In genomic region chr3:33128706-33129105, GRCh38 we compare ENCODE assay signal across 22 cellular contexts.
A peak's percentile ranks its signal among the peaks of the same experiment; 100 is the strongest.
DNase-seq lines count a peak whose midpoint lies in the region; ATAC-seq and TF ChIP-seq lines count a peak whose summit lies in the region.
"Had no signal": no experiment of that assay in that cellular context is flagged by ENCODE, and none has a peak within 500 bp of the region (broad histone marks: within the 10 kb centered on the region; RNA-seq: fewer than 3 reads in every experiment).

No MANE protein-coding gene starts in this region.

- ATAC-seq in GM18511 (IDR thresholded peaks at IDR 0.05; ENCODE audit: unreplicated experiment) (no peak), HG02610 (IDR thresholded peaks at IDR 0.05; ENCODE audit: unreplicated experiment) (no peak)
- ATAC-seq: pancreas had no signal

- DNase-seq in EH (ENCODE audit: low read depth) (peak; percentile 47), NCI-H82 (lab: John Stamatoyannopoulos, UW) (peak; percentile 83), fibroblast of peridontal ligament (ENCODE audit: extremely low read depth) (peak; percentile 33), retinal pigment epithelial cell (ENCODE audit: low read depth) (peak; percentile 68), GM13976 (ENCODE audit: low spot score) (no peak), NCI-H1436 treated with DMSO at 0.1 percent for 48 hours (lab: John Stamatoyannopoulos, UW) (no peak)
- DNase-seq: activated CD4-positive, alpha-beta memory T cell treated with anti-CD3 and anti-CD28 coated beads for 36 hours; activated naive CD4-positive, alpha-beta T cell treated with anti-CD3 and anti-CD28 coated beads for 36 hours; activated T-cell treated with anti-CD3 and anti-CD28 coated beads, Interleukin-2, amount 50 U/mL, for 1 hour; aorta; central memory CD4-positive, alpha-beta T cell; erythroblast; HFFc6; NCI-H2107; NCI-H526; pancreas; SHP77 treated with DMSO at 0.1 percent for 48 hours; stimulated activated CD4-positive, alpha-beta T cell treated with anti-CD3 and anti-CD28 coated beads, Interleukin-2, amount 100 ng/mL, for 24 hours; upper lobe of left lung had no signal

- no peak for TF ChIP-seq CTCF in retinal pigment epithelial cell (conservative IDR thresholded peaks at IDR 0.05; ENCODE audit: low read depth, low read length)
- no peak for TF ChIP-seq CTCF in GM13976 (IDR thresholded peaks at IDR 0.05; ENCODE audit: borderline replicate concordance, control extremely low read depth, extremely low read depth, insufficient read depth, missing control alignments)

- in situ Hi-C loops in GM13976 (cut with MboI; ENCODE audit: low sequenced_read_pairs, unreplicated experiment): no loop called here

- H3K4me3 ChIP-seq in retinal pigment epithelial cell (ENCODE audit: low read length): no peak overlapping the region
- H3K4me3 ChIP-seq: lung, pancreas, upper lobe of left lung had no signal

Comparison
In these comparisons a context has a peak if more than half of its experiments do, and no peak if none do; other contexts are left out.
1. DNase-seq: peak in EH (single experiment), NCI-H82 (single experiment), fibroblast of peridontal ligament (single experiment) and retinal pigment epithelial cell (single experiment); none in GM13976 (single experiment) and NCI-H1436 treated with DMSO at 0.1 percent for 48 hours (single experiment).